8 cellular contexts compared by ENCODE assay signal in the genomic region with DNA sequence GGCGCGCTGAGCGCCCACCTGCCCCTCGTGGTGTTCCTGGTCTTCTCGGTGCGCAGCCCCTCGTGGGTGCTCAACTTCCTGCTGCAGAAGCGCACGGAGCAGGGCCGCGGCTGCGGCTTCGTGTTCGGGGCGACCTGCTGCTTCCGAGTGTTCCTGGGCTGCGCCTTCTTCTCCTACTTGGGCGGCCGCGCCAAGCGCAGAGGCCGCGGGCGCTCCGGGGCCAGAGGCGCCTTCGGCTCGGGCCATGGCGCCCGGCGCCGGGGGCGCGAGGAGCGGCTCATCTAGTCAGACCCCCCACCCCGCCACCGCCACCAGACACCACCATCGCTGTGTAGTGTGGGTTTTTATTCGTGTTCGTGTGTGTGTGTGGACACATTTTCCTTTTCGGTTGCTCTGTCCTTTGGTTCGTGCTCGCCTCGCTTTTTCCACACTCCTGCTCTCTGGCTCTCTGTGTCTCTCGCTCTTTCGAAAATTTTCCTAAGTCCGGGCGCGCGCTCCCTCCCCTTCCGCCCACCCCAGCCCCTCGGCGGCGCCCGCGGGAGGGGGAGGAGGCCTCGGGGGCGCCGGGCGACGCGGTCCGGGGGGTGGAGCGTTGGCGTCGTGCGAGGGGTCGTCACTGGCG. TPM values are rescaled to one million over a fixed set of nuclear protein-coding genes. Genes with fewer than 3 reads are reported as not detected.
DNase-seq lines count a peak whose midpoint lies in the region; ATAC-seq and TF ChIP-seq lines count a peak whose summit lies in the region.

No MANE protein-coding gene starts in this region.

- DNase-seq in NOMO-1 treated with DMSO at 0.1 percent for 48 hours (lab: John Stamatoyannopoulos, UW; ENCODE audit: unreplicated experiment) = peak; percentile 50
- DNase-seq in activated CD8-positive, alpha-beta memory T cell treated with anti-CD3 and anti-CD28 coated beads, Interleukin-2, amount 50 U/mL, for 48 hours = peak; percentile 82
- DNase-seq in endothelial cell (ENCODE audit: low spot score) = peak; percentile 86
- DNase-seq in midbrain (lab: John Stamatoyannopoulos, UW) = peak; percentile 78
- DNase-seq in stimulated activated CD8-positive, alpha-beta memory T cell treated with anti-CD3 and anti-CD28 coated beads, Interleukin-15, amount 100 ng/mL, for 24 hours (ENCODE audit: low read depth) = peak; percentile 46

- H3K36me3 Mint-ChIP-seq in endothelial cell (ENCODE audit: low read depth, unreplicated experiment) = peaks cover 22% of the 10 kb centered on the region

- H3K27me3 Mint-ChIP-seq in endothelial cell (ENCODE audit: unreplicated experiment) = peaks cover 18% of the 10 kb centered on the region

- TF ChIP-seq CTCF in endothelial cell (IDR thresholded peaks at IDR 0.05; ENCODE audit: unreplicated experiment) = no peak

- no peaks in the 10 kb centered on the region for H3K9me3 Mint-ChIP-seq in endothelial cell (ENCODE audit: unreplicated experiment)

- H3K4me3 Mint-ChIP-seq in endothelial cell (ENCODE audit: unreplicated experiment) = peak overlapping the region; percentile 92

- H3K27ac Mint-ChIP-seq in endothelial cell (ENCODE audit: unreplicated experiment) = peak overlapping the region; percentile 95

- H3K4me1 Mint-ChIP-seq in endothelial cell (ENCODE audit: unreplicated experiment) = peaks cover 41% of the 10 kb centered on the region

- ATAC-seq in GM18502 (IDR thresholded peaks at IDR 0.05; ENCODE audit: poor library complexity, unreplicated experiment) (peak; percentile 23), HG03432 (IDR thresholded peaks at IDR 0.05; ENCODE audit: unreplicated experiment) (peak; percentile 28), GM19351 (IDR thresholded peaks at IDR 0.05; ENCODE audit: unreplicated experiment) (no peak)

RNA-seq across cellular contexts. Expression of gene GNAS, which starts 38.0 kb away (rescaled TPM):
- 1,989 TPM for total RNA-seq in endothelial cell (ENCODE audit: unreplicated experiment)

RNA-seq across cellular contexts. Expression of gene GNAS-AS1, which starts 39.9 kb away (rescaled TPM):
- 4.9 TPM for total RNA-seq in endothelial cell (ENCODE audit: unreplicated experiment)
